22 cellular contexts compared by ENCODE assay signal in genomic region chr1:205032512-205032911, GRCh38. TPM values are rescaled to one million over a fixed set of nuclear protein-coding genes. Genes with fewer than 3 reads are reported as not detected.
DNase-seq lines count a peak whose midpoint lies in the region; ATAC-seq, FAIRE-seq and TF ChIP-seq lines count a peak whose summit lies in the region.
"Had no signal": no experiment of that assay in that cellular context is flagged by ENCODE, and none has a peak within 500 bp of the region (broad histone marks: within the 10 kb centered on the region; RNA-seq: fewer than 3 reads in every experiment).

No MANE protein-coding gene starts in this region.

- H3K9me3 ChIP-seq in SJCRH30 (replicated peaks) (no peaks in the 10 kb centered on the region), gastroesophageal sphincter (no peaks in the 10 kb centered on the region)
- H3K9me3 ChIP-seq: Caco-2 had no signal

- TF ChIP-seq CTCF in gastroesophageal sphincter (IDR thresholded peaks at IDR 0.05) (no peak), D721Med (IDR thresholded peaks at IDR 0.05; ENCODE audit: insufficient read depth, missing control alignments) (no peak)

- no peak for FAIRE-seq in D721Med (lab: Jason Lieb, UNC)

- TF ChIP-seq EP300 in gastroesophageal sphincter (IDR thresholded peaks at IDR 0.05): no peak

- no peak overlapping the region for H3K27ac ChIP-seq in SJCRH30
- no peak overlapping the region for H3K27ac ChIP-seq in gastroesophageal sphincter
- H3K27ac ChIP-seq: RWPE1 had no signal

- 78% methylated on average over 4 of the region's 7 CpGs; no CpG with 5 or more reads in 1 of the 2 donors for WGBS in gastroesophageal sphincter (ENCODE audit: low coverage in 1 of 2), 2 donors

- TF ChIP-seq POLR2A in gastroesophageal sphincter (IDR thresholded peaks at IDR 0.05): no peak

- H3K4me3 ChIP-seq in SJCRH30 (no peak overlapping the region), gastroesophageal sphincter (no peak overlapping the region)
- H3K4me3 ChIP-seq: GM23338 had no signal

- ATAC-seq in Right ventricle myocardium superior (ENCODE audit: poor library complexity) (no peak), gastroesophageal sphincter (no peak)
- ATAC-seq: GM23338, HCT116 had no signal

- H3K27me3 ChIP-seq in SJCRH30 (peaks cover 18% of the 10 kb centered on the region), gastroesophageal sphincter (peaks cover 45% of the 10 kb centered on the region)

- intact Hi-C loops in Right ventricle myocardium superior (cut with DNase I): no loop called here

- H3K4me1 ChIP-seq in SJCRH30 (no peaks in the 10 kb centered on the region), gastroesophageal sphincter (no peaks in the 10 kb centered on the region)
- H3K4me1 ChIP-seq: Caco-2 had no signal

- peak; percentile 25 for DNase-seq in NCI-H1092 (lab: John Stamatoyannopoulos, UW)
- DNase-seq in NCI-H2171 (lab: John Stamatoyannopoulos, UW): peak; percentile 94
- DNase-seq in SJCRH30: peak; percentile 67 to 81
- DNase-seq in inferior parietal cortex (ENCODE audit: extremely low spot score): peak; percentile 42
- no peak for DNase-seq in Right ventricle myocardium superior
- DNase-seq in D721Med (ENCODE audit: insufficient read length, low spot score): no peak
- no peak for DNase-seq in GDM1 (lab: John Stamatoyannopoulos, UW)
- DNase-seq: Caco-2; CD4-positive, CD25-positive, alpha-beta regulatory T cell; DMS79; NCI-H1417; NCI-H2029; NCI-H526; SW 1271 had no signal

- H3K36me3 ChIP-seq in SJCRH30 (no peaks in the 10 kb centered on the region), gastroesophageal sphincter (no peaks in the 10 kb centered on the region)

RNA-seq across cellular contexts. Expression of gene CNTN2, which starts 10.5 kb away (rescaled TPM):
- 0.08 and 0.36 TPM in 2 replicates for total RNA-seq in SJCRH30 (2014; rRNA removed; shearing (Covaris generic))
- total RNA-seq in Right ventricle myocardium superior: 0.38 TPM
- total RNA-seq in gastroesophageal sphincter: 1 to 10 TPM; 1.2 to 4.2 (median 1.8) TPM
- total RNA-seq: B cell; Caco-2; CD4-positive, CD25-positive, alpha-beta regulatory T cell; HT1080; LHCN-M2; SK-MEL-5 had no signal

RNA-seq across cellular contexts. Expression of gene TMEM81, which starts 51.7 kb away (rescaled TPM):
- total RNA-seq in SJCRH30 (2014; rRNA removed; shearing (Covaris generic)): 3.9 and 4.5 TPM in 2 replicates
- total RNA-seq in Right ventricle myocardium superior (2.7 TPM), gastroesophageal sphincter (1 to 10 TPM; 1.6 to 4.5 (median 2.9) TPM)

Comparison
In these comparisons a context has a peak if more than half of its experiments do, and no peak if none do; other contexts are left out.
1. DNase-seq: peak in NCI-H1092 (single experiment), NCI-H2171 (single experiment), SJCRH30 (2 of 2) and inferior parietal cortex (single experiment); none in Right ventricle myocardium superior (single experiment), D721Med (single experiment) and GDM1 (single experiment).